13 cellular contexts compared by ENCODE assay signal in genomic region chr11:122803716-122804115, GRCh38. TPM values are rescaled to one million over a fixed set of nuclear protein-coding genes. Genes with fewer than 3 reads are reported as not detected.
DNase-seq lines count a peak whose midpoint lies in the region; ATAC-seq and TF ChIP-seq lines count a peak whose summit lies in the region.
"Had no signal": no experiment of that assay in that cellular context is flagged by ENCODE, and none has a peak within 500 bp of the region (broad histone marks: within the 10 kb centered on the region; RNA-seq: fewer than 3 reads in every experiment).

No MANE protein-coding gene starts in this region.

- WGBS in upper lobe of left lung, 2 donors = 85 to 89% methylated on average over 5 of the region's 5 CpGs

- H3K9me3 Mint-ChIP-seq in activated CD8-positive, alpha-beta memory T cell treated with anti-CD3 and anti-CD28 coated beads, Interleukin-2, amount 10 ng/mL, durations not matched to agents 7 days and 5 days (ENCODE audit: low read depth) = no peaks in the 10 kb centered on the region
- H3K9me3 Mint-ChIP-seq: GM23338 had no signal

- peaks cover 33% of the 10 kb centered on the region for H3K4me1 Mint-ChIP-seq in activated CD8-positive, alpha-beta memory T cell treated with anti-CD3 and anti-CD28 coated beads, Interleukin-2, amount 10 ng/mL, durations not matched to agents 7 days and 5 days

- no peaks in the 10 kb centered on the region for H3K27me3 Mint-ChIP-seq in activated CD8-positive, alpha-beta memory T cell treated with anti-CD3 and anti-CD28 coated beads, Interleukin-2, amount 10 ng/mL, durations not matched to agents 7 days and 5 days

- peaks cover 49% of the 10 kb centered on the region for H3K4me1 ChIP-seq in adipocyte (ENCODE audit: control insufficient read depth, insufficient read depth, low read length)
- H3K4me1 ChIP-seq in upper lobe of left lung = peaks cover 4 to 14% (median 11%) of the 10 kb centered on the region in 4 donors

- no peaks in the 10 kb centered on the region for H3K9me3 ChIP-seq in adipocyte (ENCODE audit: control insufficient read depth, low read length)
- H3K9me3 ChIP-seq in upper lobe of left lung = no peaks in the 10 kb centered on the region
- H3K9me3 ChIP-seq: thoracic aorta had no signal

- H3K9ac ChIP-seq in adipocyte (ENCODE audit: low read length) = peak overlapping the region; percentile 31

- H3K36me3 Mint-ChIP-seq in activated CD8-positive, alpha-beta memory T cell treated with anti-CD3 and anti-CD28 coated beads, Interleukin-2, amount 10 ng/mL, durations not matched to agents 7 days and 5 days = peaks cover 24% of the 10 kb centered on the region

- no peak overlapping the region for H3K4me3 ChIP-seq in adipocyte (ENCODE audit: low read length)
- no peak overlapping the region for H3K4me3 ChIP-seq in upper lobe of left lung
- H3K4me3 ChIP-seq: GM23338, thoracic aorta had no signal

- H3K36me3 ChIP-seq in adipocyte (ENCODE audit: control insufficient read depth, insufficient read depth, low read length, severe bottlenecking) (peaks cover 36% of the 10 kb centered on the region), upper lobe of left lung (peaks cover 0 to 8% (median 5%) of the 10 kb centered on the region in 4 donors)
- H3K36me3 ChIP-seq: thoracic aorta had no signal

- H3K27ac Mint-ChIP-seq in activated CD8-positive, alpha-beta memory T cell treated with anti-CD3 and anti-CD28 coated beads, Interleukin-2, amount 10 ng/mL, durations not matched to agents 7 days and 5 days = peak overlapping the region; percentile 64
- H3K27ac Mint-ChIP-seq: GM23338 had no signal

- TF ChIP-seq POLR2A in upper lobe of left lung (IDR thresholded peaks at IDR 0.05) = no peak

- ATAC-seq in activated CD8-positive, alpha-beta memory T cell treated with anti-CD3 and anti-CD28 coated beads, Interleukin-2, amount 10 ng/mL, durations not matched to agents 7 days and 5 days = no peak
- ATAC-seq in upper lobe of left lung (ENCODE audit: low FRiP score in 2 of 2) (peak; percentile 7 to 20), GM21381 (IDR thresholded peaks at IDR 0.05; ENCODE audit: unreplicated experiment) (no peak), HG03108 (IDR thresholded peaks at IDR 0.05; ENCODE audit: unreplicated experiment) (no peak)

- no peaks in the 10 kb centered on the region for H3K27me3 ChIP-seq in adipocyte (replicated peaks; ENCODE audit: control insufficient read depth, insufficient read depth, low read length)
- no peaks in the 10 kb centered on the region for H3K27me3 ChIP-seq in upper lobe of left lung

- H3K27ac ChIP-seq in upper lobe of left lung = no peak overlapping the region
- H3K27ac ChIP-seq: thoracic aorta had no signal

- TF ChIP-seq CTCF in upper lobe of left lung (IDR thresholded peaks at IDR 0.05) = no peak

- no peak for TF ChIP-seq EP300 in upper lobe of left lung (IDR thresholded peaks at IDR 0.05)

- no peak overlapping the region for H3K4me3 Mint-ChIP-seq in activated CD8-positive, alpha-beta memory T cell treated with anti-CD3 and anti-CD28 coated beads, Interleukin-2, amount 10 ng/mL, durations not matched to agents 7 days and 5 days
- H3K4me3 Mint-ChIP-seq: GM23338 had no signal

- DNase-seq in activated CD8-positive, alpha-beta memory T cell treated with anti-CD3 and anti-CD28 coated beads, Interleukin-2, amount 10 ng/mL, durations not matched to agents 7 days and 5 days = no peak
- DNase-seq in activated CD8-positive, alpha-beta memory T cell treated with anti-CD3 and anti-CD28 coated beads for 24 hours = no peak
- no peak for DNase-seq in adipocyte (ENCODE audit: low read depth)
- peak; percentile 87 for DNase-seq in islet precursor cell
- no peak for DNase-seq in upper lobe of left lung
- no peak for DNase-seq in NCI-H2196 (lab: John Stamatoyannopoulos, UW; ENCODE audit: unreplicated experiment)
- DNase-seq: activated CD4-positive, alpha-beta T cell treated with anti-CD3 and anti-CD28 coated beads for 4 hours; activated effector memory CD4-positive, alpha-beta T cell treated with Interleukin-2 at 50 U/mL for 16 hours; NCI-H2171 treated with DMSO at 0.1 percent for 48 hours had no signal

- CTCF ChIA-PET in activated CD8-positive, alpha-beta memory T cell treated with anti-CD3 and anti-CD28 coated beads, Interleukin-2, amount 10 ng/mL, durations not matched to agents 7 days and 5 days (lab: Charles Lee) = interaction anchor here (1.1 to 2.1 kb wide), 3 partner anchors 8 to 50 kb away, joined by 3 to 10 read pairs (median 4); no protein-coding TSS in a partner anchor

RNA-seq across cellular contexts. Expression of gene CRTAM, which starts 34.6 kb away (rescaled TPM):
- total RNA-seq in activated CD8-positive, alpha-beta memory T cell treated with anti-CD3 and anti-CD28 coated beads, Interleukin-2, amount 10 ng/mL, durations not matched to agents 7 days and 5 days = 10 to 100 TPM in 1 of 2 experiments, 1 to 10 TPM in 1; 8.1 to 15.3 TPM
- total RNA-seq in upper lobe of left lung = 1 to 10 TPM in 5 of 6 donors, not detected in 1; 1.1 to 5.4 (median 2.6) TPM
- total RNA-seq: GM23338 had no signal

Comparison
In these comparisons a context has a peak if more than half of its experiments do, and no peak if none do; other contexts are left out.
1. ATAC-seq: peak in upper lobe of left lung (2 of 2); none in activated CD8-positive, alpha-beta memory T cell treated with anti-CD3 and anti-CD28 coated beads, Interleukin-2, amount 10 ng/mL, durations not matched to agents 7 days and 5 days (single experiment), GM21381 (single experiment) and HG03108 (single experiment).